9 cellular contexts compared by ENCODE assay signal in the genomic region with DNA sequence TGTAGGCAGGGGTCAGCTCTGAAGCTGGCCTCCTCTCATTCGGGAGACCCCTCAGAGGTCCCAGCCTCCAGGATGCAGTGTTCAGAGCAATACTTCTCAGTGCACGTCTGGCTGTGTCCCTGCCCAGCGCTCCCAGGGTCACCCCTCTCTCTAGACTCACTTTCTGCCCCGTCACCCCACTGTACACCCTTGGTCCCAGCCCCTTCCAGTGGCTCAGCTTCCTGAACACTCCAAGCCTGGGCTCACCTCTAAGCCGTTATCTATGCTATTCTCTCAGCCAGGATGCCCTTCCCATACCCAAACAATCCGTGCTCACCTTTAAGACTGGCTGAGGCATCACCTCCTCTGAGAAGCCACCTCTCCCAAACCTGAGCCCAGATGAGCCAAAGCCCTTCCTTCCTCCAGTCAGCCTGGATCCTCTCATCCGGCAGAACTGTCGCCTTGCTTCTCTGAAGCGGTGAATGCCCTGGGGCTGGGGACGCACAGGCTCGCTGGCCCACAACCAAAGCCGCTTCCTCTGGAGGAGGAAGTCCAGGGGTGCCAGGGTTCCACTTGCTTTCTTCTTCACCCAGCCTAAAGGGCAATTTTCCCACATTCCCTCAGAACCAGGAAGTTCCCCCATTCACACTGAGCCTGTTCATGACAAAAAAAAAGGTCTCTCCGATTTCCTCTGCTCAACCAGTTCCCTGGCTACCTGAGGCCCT. TPM values are rescaled to one million over a fixed set of nuclear protein-coding genes. Genes with fewer than 3 reads are reported as not detected.
A peak's percentile ranks its signal among the peaks of the same experiment; 100 is the strongest.
DNase-seq lines count a peak whose midpoint lies in the region; ATAC-seq and TF ChIP-seq lines count a peak whose summit lies in the region.
"Had no signal": no experiment of that assay in that cellular context is flagged by ENCODE, and none has a peak within 500 bp of the region (broad histone marks: within the 10 kb centered on the region; RNA-seq: fewer than 3 reads in every experiment).

No MANE protein-coding gene starts in this region.

- H3K27ac Mint-ChIP-seq in IgD-negative memory B cell (peak overlapping the region in 2 of 3 donors; percentile 22 to 86), natural killer cell (peak overlapping the region; percentile 92 to 99)

- no peak for TF ChIP-seq POLR2A in breast epithelium (IDR thresholded peaks at IDR 0.05)

- intact Hi-C loops in breast epithelium (cut with DNase I; ENCODE audit: low total_unique reads) (no loop called here), natural killer cell (cut with micrococcal nuclease) (loop anchor here (5.0 kb wide), 1 partner anchor 33 kb away; no protein-coding TSS in a partner anchor)

- H3K4me3 ChIP-seq in breast epithelium, result peak overlapping the region in 1 of 3 donors; percentile 15

- H3K4me1 Mint-ChIP-seq in IgD-negative memory B cell (peaks cover 9 to 21% (median 15%) of the 10 kb centered on the region in 3 donors), natural killer cell (peaks cover 37 to 58% of the 10 kb centered on the region in 2 donors)

- H3K4me1 ChIP-seq in breast epithelium, result peaks cover 11 to 23% of the 10 kb centered on the region in 2 donors

- ATAC-seq in natural killer cell, result peak in 1 of 3 donors; percentile 3

- H3K27me3 Mint-ChIP-seq in IgD-negative memory B cell (no peaks in the 10 kb centered on the region), natural killer cell (ENCODE audit: low read depth in 2 of 2) (no peaks in the 10 kb centered on the region)

- TF ChIP-seq CTCF in breast epithelium (IDR thresholded peaks at IDR 0.05) (no peak), natural killer cell (IDR thresholded peaks at IDR 0.05) (no peak)

- H3K9me3 ChIP-seq in breast epithelium, result no peaks in the 10 kb centered on the region

- no peaks in the 10 kb centered on the region for H3K27me3 ChIP-seq in breast epithelium

- H3K36me3 Mint-ChIP-seq in IgD-negative memory B cell (no peaks in the 10 kb centered on the region), natural killer cell (no peaks in the 10 kb centered on the region)

- DNase-seq in Ammon's horn (ENCODE audit: low spot score), result peak; percentile 56
- DNase-seq in breast epithelium (ENCODE audit: low spot score in 2 of 2), result peak in 1 of 2 donors; percentile 86
- DNase-seq in natural killer cell, result no peak
- no peak for DNase-seq in NCI-H1105 treated with DMSO at 0.1 percent for 48 hours (lab: John Stamatoyannopoulos, UW)
- DNase-seq in superior temporal gyrus (ENCODE audit: extremely low spot score), result no peak
- DNase-seq in iPS-NIHi7 (ENCODE audit: extremely low spot score), result no peak
- DNase-seq in COR-L47 (lab: John Stamatoyannopoulos, UW), result no peak

- H3K9me3 Mint-ChIP-seq in IgD-negative memory B cell (no peaks in the 10 kb centered on the region), natural killer cell (no peaks in the 10 kb centered on the region)

- no peaks in the 10 kb centered on the region for H3K36me3 ChIP-seq in breast epithelium

- H3K4me3 Mint-ChIP-seq in IgD-negative memory B cell (peak overlapping the region in 2 of 4 donors; percentile 9 to 24), natural killer cell (peak overlapping the region; percentile 91)

- peak overlapping the region; percentile 73 to 89 for H3K27ac ChIP-seq in breast epithelium

RNA-seq across cellular contexts. Expression of gene CDKN1C, which starts 13.7 kb away (rescaled TPM):
- polyA plus RNA-seq in IgD-negative memory B cell, result not detected
- total RNA-seq in breast epithelium, result 100 to 1,000 TPM in 1 of 3 donors, 10 to 100 TPM in 2; 48.2 to 136 (median 88.8) TPM
- total RNA-seq in natural killer cell, result 10 to 100 TPM in 1 of 3 donors, 1 to 10 TPM in 2; 2.6 to 27.9 (median 6.3) TPM

RNA-seq across cellular contexts. Expression of gene PHLDA2, which starts 30.0 kb away (rescaled TPM):
- polyA plus RNA-seq in IgD-negative memory B cell, result not detected
- 1 to 10 TPM in 2 of 3 donors, not detected in 1; 2.0 to 2.3 TPM for total RNA-seq in breast epithelium
- total RNA-seq in natural killer cell, result 1 to 10 TPM in 2 of 3 donors, under 1 TPM in 1; 0.79 to 3.2 (median 2.2) TPM
- polyA plus RNA-seq: neural cell had no signal
